Comparison of ENCODE assay signal across 8 cellular contexts in genomic region chr5:96807099-96807654, GRCh38. TPM values are rescaled to one million over a fixed set of nuclear protein-coding genes. Genes with fewer than 3 reads are reported as not detected.
DNase-seq lines count a peak whose midpoint lies in the region; ATAC-seq and TF ChIP-seq lines count a peak whose summit lies in the region.

No MANE protein-coding gene starts in this region.

- no peaks in the 10 kb centered on the region for H3K9me3 Mint-ChIP-seq in activated T-helper 1 cell treated with anti-CD3 and anti-CD28 coated beads, Interleukin-12 subunit alpha, Interleukin-12 subunit beta, Interleukin-2, Interleukin-4 antibody, amounts not matched to agents 30 ng/mL and 10 ng/mL and 1 ng/mL, durations not matched to agents 14 hours and 24 hours and 36 hours
- H3K9me3 Mint-ChIP-seq in naive thymus-derived CD8-positive, alpha-beta T cell: peaks cover 0 to 4% (median 0%) of the 10 kb centered on the region in 9 donors

- POLR2A ChIA-PET in naive thymus-derived CD8-positive, alpha-beta T cell (lab: Charles Lee): interaction anchor here (0.5 to 7.5 kb wide), 24 partner anchors 9 to 355 kb away, joined by 3 to 221 read pairs (median 4); partner anchors contain the start of genes CAST, ERAP2 and LNPEP

- TF ChIP-seq CTCF in fibroblast of the aortic adventitia (IDR thresholded peaks at IDR 0.05; ENCODE audit: insufficient read depth, low read length): no peak

- ATAC-seq in GM19043 (IDR thresholded peaks at IDR 0.05; ENCODE audit: low read depth, unreplicated experiment) (peak; percentile 22), HG03175 (IDR thresholded peaks at IDR 0.05; ENCODE audit: unreplicated experiment) (peak; percentile 40)
- peak; percentile 6 to 21 for ATAC-seq in naive thymus-derived CD8-positive, alpha-beta T cell

- H3K4me3 ChIP-seq in fibroblast of the aortic adventitia (ENCODE audit: low read depth, low read length): peak overlapping the region; percentile 93

- H3K27ac Mint-ChIP-seq in activated T-helper 1 cell treated with anti-CD3 and anti-CD28 coated beads, Interleukin-12 subunit alpha, Interleukin-12 subunit beta, Interleukin-2, Interleukin-4 antibody, amounts not matched to agents 30 ng/mL and 10 ng/mL and 1 ng/mL, durations not matched to agents 14 hours and 24 hours and 36 hours: peak overlapping the region; percentile 95
- peak overlapping the region; percentile 98 to 100 (median 99) for H3K27ac Mint-ChIP-seq in naive thymus-derived CD8-positive, alpha-beta T cell

- DNase-seq in COLO668 (lab: John Stamatoyannopoulos, UW; ENCODE audit: unreplicated experiment): peak; percentile 81
- DNase-seq in NCI-H524 treated with DMSO at 0.1 percent for 48 hours (lab: John Stamatoyannopoulos, UW): peak; percentile 43
- DNase-seq in activated T-helper 1 cell treated with anti-CD3 and anti-CD28 coated beads, Interleukin-12 subunit alpha, Interleukin-12 subunit beta, Interleukin-2, Interleukin-4 antibody, amounts not matched to agents 30 ng/mL and 10 ng/mL and 1 ng/mL, durations not matched to agents 14 hours and 24 hours and 36 hours (ENCODE audit: low spot score): no peak
- peak; percentile 57 for DNase-seq in fibroblast of the aortic adventitia (ENCODE audit: low read depth)
- DNase-seq in naive thymus-derived CD8-positive, alpha-beta T cell: peak in 5 of 10 donors; percentile 7 to 53 (median 44)
- no peak for DNase-seq in NCI-H526 treated with DMSO at 0.1 percent for 48 hours (lab: John Stamatoyannopoulos, UW)

- no peaks in the 10 kb centered on the region for H3K27me3 Mint-ChIP-seq in activated T-helper 1 cell treated with anti-CD3 and anti-CD28 coated beads, Interleukin-12 subunit alpha, Interleukin-12 subunit beta, Interleukin-2, Interleukin-4 antibody, amounts not matched to agents 30 ng/mL and 10 ng/mL and 1 ng/mL, durations not matched to agents 14 hours and 24 hours and 36 hours (ENCODE audit: insufficient read depth)
- peaks cover 0 to 6% (median 0%) of the 10 kb centered on the region in 5 donors for H3K27me3 Mint-ChIP-seq in naive thymus-derived CD8-positive, alpha-beta T cell

- H3K4me1 Mint-ChIP-seq in activated T-helper 1 cell treated with anti-CD3 and anti-CD28 coated beads, Interleukin-12 subunit alpha, Interleukin-12 subunit beta, Interleukin-2, Interleukin-4 antibody, amounts not matched to agents 30 ng/mL and 10 ng/mL and 1 ng/mL, durations not matched to agents 14 hours and 24 hours and 36 hours (ENCODE audit: low read depth): peaks cover 81% of the 10 kb centered on the region
- H3K4me1 Mint-ChIP-seq in naive thymus-derived CD8-positive, alpha-beta T cell: peaks cover 43 to 87% (median 84%) of the 10 kb centered on the region in 4 donors

- H3K36me3 Mint-ChIP-seq in activated T-helper 1 cell treated with anti-CD3 and anti-CD28 coated beads, Interleukin-12 subunit alpha, Interleukin-12 subunit beta, Interleukin-2, Interleukin-4 antibody, amounts not matched to agents 30 ng/mL and 10 ng/mL and 1 ng/mL, durations not matched to agents 14 hours and 24 hours and 36 hours (ENCODE audit: low read depth): peaks cover 34% of the 10 kb centered on the region
- peaks cover 0 to 27% (median 15%) of the 10 kb centered on the region in 3 donors for H3K36me3 Mint-ChIP-seq in naive thymus-derived CD8-positive, alpha-beta T cell

- peak overlapping the region; percentile 99 for H3K4me3 Mint-ChIP-seq in activated T-helper 1 cell treated with anti-CD3 and anti-CD28 coated beads, Interleukin-12 subunit alpha, Interleukin-12 subunit beta, Interleukin-2, Interleukin-4 antibody, amounts not matched to agents 30 ng/mL and 10 ng/mL and 1 ng/mL, durations not matched to agents 14 hours and 24 hours and 36 hours
- peak overlapping the region; percentile 93 to 99 (median 96) for H3K4me3 Mint-ChIP-seq in naive thymus-derived CD8-positive, alpha-beta T cell

- intact Hi-C loops in activated T-helper 1 cell treated with anti-CD3 and anti-CD28 coated beads, Interleukin-12 subunit alpha, Interleukin-12 subunit beta, Interleukin-2, Interleukin-4 antibody, amounts not matched to agents 30 ng/mL and 10 ng/mL and 1 ng/mL, durations not matched to agents 14 hours and 24 hours and 36 hours (cut with micrococcal nuclease): loop anchor here (1.0 to 5.0 kb wide), 4 partner anchors 89 to 845 kb away; partner anchors contain the start of genes ELL2 and RIOK2

RNA-seq across cellular contexts. Expression of gene ERAP1, which starts 0.6 kb away (rescaled TPM):
- total RNA-seq in activated T-helper 1 cell treated with anti-CD3 and anti-CD28 coated beads, Interleukin-12 subunit alpha, Interleukin-12 subunit beta, Interleukin-2, Interleukin-4 antibody, amounts not matched to agents 30 ng/mL and 10 ng/mL and 1 ng/mL, durations not matched to agents 14 hours and 24 hours and 36 hours: 92.2 and 94.5 TPM in 2 replicates
- 21.8 and 36.2 TPM in 2 replicates for total RNA-seq in fibroblast of the aortic adventitia (ENCODE audit: low replicate concordance)
- total RNA-seq in naive thymus-derived CD8-positive, alpha-beta T cell: 100 to 1,000 TPM; 120 to 124 TPM
- polyA plus RNA-seq in naive thymus-derived CD8-positive, alpha-beta T cell: 10 to 100 TPM; 48.2 to 83.9 (median 62.7) TPM

Comparison
In these comparisons a context has a peak if more than half of its experiments do, and no peak if none do; other contexts are left out.
1. DNase-seq: peak in COLO668 (single experiment), NCI-H524 treated with DMSO at 0.1 percent for 48 hours (single experiment) and fibroblast of the aortic adventitia (single experiment); none in activated T-helper 1 cell treated with anti-CD3 and anti-CD28 coated beads, Interleukin-12 subunit alpha, Interleukin-12 subunit beta, Interleukin-2, Interleukin-4 antibody, amounts not matched to agents 30 ng/mL and 10 ng/mL and 1 ng/mL, durations not matched to agents 14 hours and 24 hours and 36 hours (single experiment) and NCI-H526 treated with DMSO at 0.1 percent for 48 hours (single experiment).
2. Peak in every context shown above with its lines, with median percentiles within 50 percentile points of each other: ATAC-seq.